ENCODE assay signal across 15 cellular contexts in genomic region chr7:150620617-150621371, GRCh38. TPM values are rescaled to one million over a fixed set of nuclear protein-coding genes. Genes with fewer than 3 reads are reported as not detected.
A peak's percentile ranks its signal among the peaks of the same experiment; 100 is the strongest.
DNase-seq lines count a peak whose midpoint lies in the region; ATAC-seq and TF ChIP-seq lines count a peak whose summit lies in the region.
"Had no signal": no experiment of that assay in that cellular context is flagged by ENCODE, and none has a peak within 500 bp of the region (broad histone marks: within the 10 kb centered on the region; RNA-seq: fewer than 3 reads in every experiment).

No MANE protein-coding gene starts in this region.

- ATAC-seq in GM21786 (IDR thresholded peaks at IDR 0.05; ENCODE audit: unreplicated experiment) = peak; percentile 52
- ATAC-seq in HG02981 (IDR thresholded peaks at IDR 0.05; ENCODE audit: unreplicated experiment) = no peak
- ATAC-seq: Panc1 had no signal

- H3K4me3 Mint-ChIP-seq in T-helper 2 cell treated with Interferon-gamma antibody and Interleukin-4, amounts not matched to agents 5 μg/mL and 100 μg/mL, for 36 hours = peak overlapping the region; percentile 46
- H3K4me3 Mint-ChIP-seq in progenitor cell of endocrine pancreas (ENCODE audit: low read depth) = no peak overlapping the region
- H3K4me3 Mint-ChIP-seq: brain had no signal

- H3K9me3 Mint-ChIP-seq in T-helper 2 cell treated with Interferon-gamma antibody and Interleukin-4, amounts not matched to agents 5 μg/mL and 100 μg/mL, for 36 hours = peaks cover 19% of the 10 kb centered on the region
- H3K9me3 Mint-ChIP-seq in progenitor cell of endocrine pancreas (ENCODE audit: low read depth) = no peaks in the 10 kb centered on the region

- TF ChIP-seq POLR2A in sigmoid colon (IDR thresholded peaks at IDR 0.05) = no peak

- peaks cover 56% of the 10 kb centered on the region for H3K4me1 Mint-ChIP-seq in T-helper 2 cell treated with Interferon-gamma antibody and Interleukin-4, amounts not matched to agents 5 μg/mL and 100 μg/mL, for 36 hours (ENCODE audit: low read depth)
- H3K4me1 Mint-ChIP-seq in progenitor cell of endocrine pancreas (ENCODE audit: low read depth) = no peaks in the 10 kb centered on the region
- H3K4me1 Mint-ChIP-seq: brain had no signal

- H3K4me1 ChIP-seq in left ventricle myocardium inferior (peaks cover 5% of the 10 kb centered on the region), right atrium auricular region (no peaks in the 10 kb centered on the region), sigmoid colon (no peaks in the 10 kb centered on the region)

- TF ChIP-seq CTCF in left ventricle myocardium inferior (IDR thresholded peaks at IDR 0.05; ENCODE audit: borderline replicate concordance) = no peak
- no peak for TF ChIP-seq CTCF in right atrium auricular region (IDR thresholded peaks at IDR 0.05)
- no peak for TF ChIP-seq CTCF in sigmoid colon (IDR thresholded peaks at IDR 0.05)
- no peak for TF ChIP-seq CTCF in progenitor cell of endocrine pancreas (IDR thresholded peaks at IDR 0.05; ENCODE audit: unreplicated experiment)

- WGBS in sigmoid colon, 2 donors = 69 to 71% methylated on average over 3 of the region's 3 CpGs

- H3K9me3 ChIP-seq in left ventricle myocardium inferior (replicated peaks) (peaks cover 4% of the 10 kb centered on the region), right atrium auricular region (no peaks in the 10 kb centered on the region), sigmoid colon (no peaks in the 10 kb centered on the region)

- H3K27me3 Mint-ChIP-seq in T-helper 2 cell treated with Interferon-gamma antibody and Interleukin-4, amounts not matched to agents 5 μg/mL and 100 μg/mL, for 36 hours (ENCODE audit: low read depth) = no peaks in the 10 kb centered on the region
- H3K27me3 Mint-ChIP-seq in progenitor cell of endocrine pancreas = peaks cover 9% of the 10 kb centered on the region

- H3K27me3 ChIP-seq in left ventricle myocardium inferior (ENCODE audit: low read depth) (no peaks in the 10 kb centered on the region), right atrium auricular region (no peaks in the 10 kb centered on the region), sigmoid colon (no peaks in the 10 kb centered on the region)

- peaks cover 45% of the 10 kb centered on the region for H3K36me3 Mint-ChIP-seq in T-helper 2 cell treated with Interferon-gamma antibody and Interleukin-4, amounts not matched to agents 5 μg/mL and 100 μg/mL, for 36 hours (ENCODE audit: low read depth)
- no peaks in the 10 kb centered on the region for H3K36me3 Mint-ChIP-seq in progenitor cell of endocrine pancreas (ENCODE audit: insufficient read depth)
- H3K36me3 Mint-ChIP-seq: brain had no signal

- DNase-seq in left ventricle myocardium inferior (no peak), right atrium auricular region (ENCODE audit: low spot score) (no peak), sigmoid colon (no peak), progenitor cell of endocrine pancreas (ENCODE audit: low spot score, unreplicated experiment) (no peak), NCI-H1105 (lab: John Stamatoyannopoulos, UW) (no peak)
- no peak for DNase-seq in T-helper 2 cell treated with Interferon-gamma antibody and Interleukin-4, amounts not matched to agents 5 μg/mL and 100 μg/mL, for 36 hours (ENCODE audit: low spot score)
- DNase-seq: AML-193, NCI-H1092 treated with DMSO at 0.1 percent for 48 hours, NCI-H510A treated with DMSO at 0.1 percent for 48 hours, retina had no signal

- H3K4me3 ChIP-seq in left ventricle myocardium inferior = no peak overlapping the region
- no peak overlapping the region for H3K4me3 ChIP-seq in right atrium auricular region
- no peak overlapping the region for H3K4me3 ChIP-seq in sigmoid colon

- H3K27ac Mint-ChIP-seq in T-helper 2 cell treated with Interferon-gamma antibody and Interleukin-4, amounts not matched to agents 5 μg/mL and 100 μg/mL, for 36 hours = peak overlapping the region; percentile 67
- H3K27ac Mint-ChIP-seq in progenitor cell of endocrine pancreas = no peak overlapping the region
- H3K27ac Mint-ChIP-seq: brain had no signal

- no peaks in the 10 kb centered on the region for H3K36me3 ChIP-seq in left ventricle myocardium inferior
- no peaks in the 10 kb centered on the region for H3K36me3 ChIP-seq in right atrium auricular region
- no peaks in the 10 kb centered on the region for H3K36me3 ChIP-seq in sigmoid colon

- intact Hi-C loops in left ventricle myocardium inferior (cut with micrococcal nuclease) = no loop called here
- intact Hi-C loops in sigmoid colon (cut with DNase I) = no loop called here

- no peak for TF ChIP-seq EP300 in sigmoid colon (IDR thresholded peaks at IDR 0.05)

- H3K27ac ChIP-seq in left ventricle myocardium inferior (replicated peaks) (peak overlapping the region; percentile 64), right atrium auricular region (peak overlapping the region in 1 of 2 donors; percentile 26), sigmoid colon (no peak overlapping the region)

RNA-seq across cellular contexts. Expression of gene GIMAP6, which starts 11.4 kb away (rescaled TPM):
- total RNA-seq in left ventricle myocardium inferior (24.3 TPM), right atrium auricular region (10 to 100 TPM; 15.8 to 21.5 TPM), sigmoid colon (10 to 100 TPM; 11.9 to 23.5 (median 17.2) TPM), progenitor cell of endocrine pancreas (not detected in 2 replicates)
- polyA plus RNA-seq in sigmoid colon = 10 to 100 TPM in 2 of 3 donors, 1 to 10 TPM in 1; 5.8 to 25.0 (median 10.2) TPM
- total RNA-seq: myocyte had no signal

RNA-seq across cellular contexts. Expression of gene GIMAP4, which starts 53.6 kb away (rescaled TPM):
- 31.2 TPM for total RNA-seq in left ventricle myocardium inferior
- total RNA-seq in right atrium auricular region = 10 to 100 TPM; 22.3 to 23.5 TPM
- 10 to 100 TPM; 18.9 to 24.1 (median 22.2) TPM for total RNA-seq in sigmoid colon
- 10 to 100 TPM in 2 of 3 donors, 1 to 10 TPM in 1; 9.5 to 44.8 (median 11.4) TPM for polyA plus RNA-seq in sigmoid colon
- not detected in 2 replicates for total RNA-seq in progenitor cell of endocrine pancreas
- total RNA-seq: myocyte had no signal

Comparison
In these comparisons a context has a peak if more than half of its experiments do, and no peak if none do; other contexts are left out.
1. RNA of gene GIMAP6, which starts 11.4 kb away (total RNA-seq): 24.3 TPM in left ventricle myocardium inferior (single experiment), 11.9 to 23.5 TPM in sigmoid colon and 15.8 to 21.5 TPM in right atrium auricular region; not detected in progenitor cell of endocrine pancreas; every median in the first group is over 10 times any median in the second.
2. RNA of gene GIMAP4, which starts 53.6 kb away (total RNA-seq): 31.2 TPM in left ventricle myocardium inferior (single experiment), 22.3 to 23.5 TPM in right atrium auricular region and 18.9 to 24.1 TPM in sigmoid colon; not detected in progenitor cell of endocrine pancreas; every median in the first group is over 10 times any median in the second.